ENCODE assay signal across 1 cellular context in the genomic region with DNA sequence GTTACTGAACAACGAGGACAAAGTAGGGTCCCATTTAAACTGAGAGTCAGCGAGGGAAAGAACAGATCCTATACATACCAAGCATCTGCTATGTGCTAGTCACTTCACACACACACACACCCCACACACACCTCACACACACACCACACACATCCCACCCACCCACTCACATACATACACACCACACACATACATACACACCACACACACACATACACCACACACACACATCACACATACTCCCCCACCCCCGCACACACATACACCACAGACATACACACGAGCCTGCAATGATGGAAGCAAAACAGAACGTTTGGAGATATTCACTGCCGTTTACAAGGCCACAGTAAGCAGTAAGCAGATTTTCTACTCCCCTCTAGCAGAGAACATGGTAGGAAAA.
TF ChIP-seq lines count a peak whose summit lies in the region.

No MANE protein-coding gene starts in this region.

TF ChIP-seq in IMR-90, 13 proteins besides CTCF, POLR2A, EP300 and RAD21 (continued from another document):
- TF ChIP-seq, protein P1, sequence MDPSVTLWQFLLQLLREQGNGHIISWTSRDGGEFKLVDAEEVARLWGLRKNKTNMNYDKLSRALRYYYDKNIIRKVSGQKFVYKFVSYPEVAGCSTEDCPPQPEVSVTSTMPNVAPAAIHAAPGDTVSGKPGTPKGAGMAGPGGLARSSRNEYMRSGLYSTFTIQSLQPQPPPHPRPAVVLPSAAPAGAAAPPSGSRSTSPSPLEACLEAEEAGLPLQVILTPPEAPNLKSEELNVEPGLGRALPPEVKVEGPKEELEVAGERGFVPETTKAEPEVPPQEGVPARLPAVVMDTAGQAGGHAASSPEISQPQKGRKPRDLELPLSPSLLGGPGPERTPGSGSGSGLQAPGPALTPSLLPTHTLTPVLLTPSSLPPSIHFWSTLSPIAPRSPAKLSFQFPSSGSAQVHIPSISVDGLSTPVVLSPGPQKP (IDR thresholded peaks at IDR 0.05; ENCODE audit: borderline replicate concordance, low read depth, low read length), result no peak
- TF ChIP-seq CEBPB (IDR thresholded peaks at IDR 0.05; ENCODE audit: low read depth, low read length), result no peak
- TF ChIP-seq MAFK (IDR thresholded peaks at IDR 0.05; ENCODE audit: low read depth, low read length), result no peak
- no peak for TF ChIP-seq MAZ (IDR thresholded peaks at IDR 0.05; ENCODE audit: borderline replicate concordance, low read depth, low read length)
- TF ChIP-seq FOS (IDR thresholded peaks at IDR 0.05; ENCODE audit: low read depth, low read length), result no peak
TF ChIP-seq in IMR-90: peak in this region for 0.
